In the genomic region with DNA sequence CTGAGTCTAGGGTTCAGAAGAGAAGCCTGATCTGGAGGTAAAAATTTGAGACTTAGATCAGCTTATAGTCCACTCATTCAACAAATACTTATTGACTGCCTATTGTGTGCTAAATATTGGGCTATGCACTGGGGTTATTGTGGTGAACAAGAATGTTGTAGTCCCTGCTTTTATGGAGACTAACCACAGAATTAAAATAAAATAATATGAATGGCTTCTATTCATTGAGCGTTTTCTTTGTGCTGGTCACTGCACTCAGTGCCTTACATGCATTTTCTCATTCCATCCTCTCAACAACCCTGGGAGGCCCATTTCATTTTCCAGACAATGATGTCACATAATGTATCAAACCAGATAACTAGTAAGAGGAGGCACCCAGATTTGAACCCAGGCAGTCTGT, we compare ENCODE assay signal across 25 cellular contexts.
"Had no signal": no experiment of that assay in that cellular context is flagged by ENCODE, and none has a peak within 500 bp of the region (broad histone marks: within the 10 kb centered on the region; RNA-seq: fewer than 3 reads in every experiment).

No MANE protein-coding gene starts in this region.

- ATAC-seq: activated CD4-positive, CD25-positive, alpha-beta regulatory T cell treated with anti-CD3 and anti-CD28 coated beads, Interleukin-2, amount 50 U/mL, for 24 hours; foreskin keratinocyte; left lung; right lobe of liver; upper lobe of right lung had no signal

- H3K27ac ChIP-seq: coronary artery, foreskin keratinocyte, heart right ventricle, left lung, right lobe of liver, upper lobe of right lung had no signal

- H3K27me3 Mint-ChIP-seq: activated naive CD8-positive, alpha-beta T cell; stimulated activated naive CD8-positive, alpha-beta T cell treated with anti-CD3 and anti-CD28 coated beads, Interleukin-15, Interleukin-2, amounts not matched to agents 100 ng/mL and 50 ng/mL, for 24 hours had no signal

- H3K36me3 Mint-ChIP-seq: brain had no signal

- H3K36me3 ChIP-seq: heart right ventricle, right lobe of liver, upper lobe of right lung had no signal

- H3K27ac Mint-ChIP-seq: activated naive CD8-positive, alpha-beta T cell; nephron; stimulated activated naive CD8-positive, alpha-beta T cell treated with anti-CD3 and anti-CD28 coated beads, Interleukin-15, Interleukin-2, amounts not matched to agents 100 ng/mL and 50 ng/mL, for 24 hours; T-helper 2 cell treated with Interferon-gamma antibody and Interleukin-4, amounts not matched to agents 5 μg/mL and 100 μg/mL, for 36 hours had no signal

- H3K4me3 Mint-ChIP-seq: activated naive CD8-positive, alpha-beta T cell; nephron; stimulated activated naive CD8-positive, alpha-beta T cell treated with anti-CD3 and anti-CD28 coated beads, Interleukin-15, Interleukin-2, amounts not matched to agents 100 ng/mL and 50 ng/mL, for 24 hours; T-helper 2 cell treated with Interferon-gamma antibody and Interleukin-4, amounts not matched to agents 5 μg/mL and 100 μg/mL, for 36 hours had no signal

- H3K4me3 ChIP-seq: coronary artery, dorsolateral prefrontal cortex, heart right ventricle, left lung, lung, right lobe of liver, upper lobe of right lung had no signal

- H3K27me3 ChIP-seq: dorsolateral prefrontal cortex, foreskin keratinocyte, heart right ventricle, left lung, right lobe of liver, upper lobe of right lung had no signal

- H3K9me3 Mint-ChIP-seq: nephron; stimulated activated naive CD8-positive, alpha-beta T cell treated with anti-CD3 and anti-CD28 coated beads, Interleukin-15, Interleukin-2, amounts not matched to agents 100 ng/mL and 50 ng/mL, for 24 hours had no signal

- DNase-seq: activated CD4-positive, alpha-beta T cell treated with anti-CD3 and anti-CD28 coated beads for 48 hours; activated CD4-positive, alpha-beta T cell treated with anti-CD3 and anti-CD28 coated beads, Interleukin-2, amount 50 U/mL, for 48 hours; activated CD8-positive, alpha-beta memory T cell treated with anti-CD3 and anti-CD28 coated beads for 24 hours; activated effector memory CD4-positive, alpha-beta T cell treated with Interleukin-2 at 50 U/mL for 16 hours; activated naive CD4-positive, alpha-beta T cell treated with Interleukin-2 at 50 U/mL for 16 hours; anterior cingulate cortex; dorsolateral prefrontal cortex; effector memory CD4-positive, alpha-beta T cell; foreskin keratinocyte; heart right ventricle; kidney glomerular epithelial cell; left lung; right lobe of liver; stimulated activated CD4-positive, alpha-beta T cell treated with anti-CD3 and anti-CD28 coated beads, Interleukin-2, amount 100 ng/mL, for 48 hours; substantia nigra; T-helper 1 cell; upper lobe of right lung had no signal

- H3K9me3 ChIP-seq: heart right ventricle, left lung, right lobe of liver, upper lobe of right lung had no signal

- H3K4me1 ChIP-seq: foreskin keratinocyte, right lobe of liver had no signal
